In genomic region chr1:19814681-19815503, GRCh38 we compare ENCODE assay signal across 13 cellular contexts. TPM values are rescaled to one million over a fixed set of nuclear protein-coding genes. Genes with fewer than 3 reads are reported as not detected.
DNase-seq lines count a peak whose midpoint lies in the region; ATAC-seq and TF ChIP-seq lines count a peak whose summit lies in the region.
"Had no signal": no experiment of that assay in that cellular context is flagged by ENCODE, and none has a peak within 500 bp of the region (broad histone marks: within the 10 kb centered on the region; RNA-seq: fewer than 3 reads in every experiment).

TSS of gene RNF186 (minus strand) at chr1:19815283. CDS start at chr1:19815101, 182 bp downstream.

- ATAC-seq in GM19452 (IDR thresholded peaks at IDR 0.05; ENCODE audit: unreplicated experiment) (no peak), HG03565 (IDR thresholded peaks at IDR 0.05; ENCODE audit: unreplicated experiment) (no peak)
- ATAC-seq: sciatic nerve had no signal

- no peak for TF ChIP-seq CTCF in 22Rv1 (IDR thresholded peaks at IDR 0.05)

- in situ Hi-C loops in G401 (cut with HindIII; ENCODE audit: low sequenced_read_pairs) = no loop called here

- DNase-seq in NCI-H1092 treated with DMSO at 0.1 percent for 48 hours (lab: John Stamatoyannopoulos, UW) (peak; percentile 69), RPMI8226 (peak; percentile 91), mucosa of gallbladder (ENCODE audit: low spot score) (peak; percentile 85), G401 (ENCODE audit: low spot score) (no peak)
- DNase-seq in stimulated activated CD4-positive, alpha-beta T cell treated with anti-CD3 and anti-CD28 coated beads, Interleukin-4, amount 100 ng/mL, for 24 hours = no peak
- DNase-seq: activated T-cell treated with anti-CD3 and anti-CD28 coated beads, Interleukin-2, amount 50 U/mL, for 48 hours; brain microvascular endothelial cell; esophagus squamous epithelium; stimulated activated CD8-positive, alpha-beta memory T cell treated with anti-CD3 and anti-CD28 coated beads, Interleukin-4, amount 100 ng/mL, for 48 hours had no signal

- H3K27ac ChIP-seq in 22Rv1 = peak within 1 kb of the TSS; percentile 88
- H3K27ac ChIP-seq: brain microvascular endothelial cell, esophagus squamous epithelium had no signal

RNA-seq across cellular contexts. Expression of gene RNF186, which starts in this region (rescaled TPM):
- 0.32 TPM for total RNA-seq in mucosa of gallbladder
- not detected in 2 replicates for total RNA-seq in G401 (2014; rRNA removed; shearing (Covaris generic))
- total RNA-seq: esophagus squamous epithelium, sciatic nerve had no signal

Comparison
In these comparisons a context has a peak if more than half of its experiments do, and no peak if none do; other contexts are left out.
1. Peak in DNase-seq in mucosa of gallbladder; RNA of the gene not detected or under 1 TPM.
2. DNase-seq: peak in NCI-H1092 treated with DMSO at 0.1 percent for 48 hours (single experiment) and RPMI8226 (single experiment); none in G401 (single experiment) and stimulated activated CD4-positive, alpha-beta T cell treated with anti-CD3 and anti-CD28 coated beads, Interleukin-4, amount 100 ng/mL, for 24 hours (single experiment).